10 cellular contexts compared by ENCODE assay signal in the genomic region with DNA sequence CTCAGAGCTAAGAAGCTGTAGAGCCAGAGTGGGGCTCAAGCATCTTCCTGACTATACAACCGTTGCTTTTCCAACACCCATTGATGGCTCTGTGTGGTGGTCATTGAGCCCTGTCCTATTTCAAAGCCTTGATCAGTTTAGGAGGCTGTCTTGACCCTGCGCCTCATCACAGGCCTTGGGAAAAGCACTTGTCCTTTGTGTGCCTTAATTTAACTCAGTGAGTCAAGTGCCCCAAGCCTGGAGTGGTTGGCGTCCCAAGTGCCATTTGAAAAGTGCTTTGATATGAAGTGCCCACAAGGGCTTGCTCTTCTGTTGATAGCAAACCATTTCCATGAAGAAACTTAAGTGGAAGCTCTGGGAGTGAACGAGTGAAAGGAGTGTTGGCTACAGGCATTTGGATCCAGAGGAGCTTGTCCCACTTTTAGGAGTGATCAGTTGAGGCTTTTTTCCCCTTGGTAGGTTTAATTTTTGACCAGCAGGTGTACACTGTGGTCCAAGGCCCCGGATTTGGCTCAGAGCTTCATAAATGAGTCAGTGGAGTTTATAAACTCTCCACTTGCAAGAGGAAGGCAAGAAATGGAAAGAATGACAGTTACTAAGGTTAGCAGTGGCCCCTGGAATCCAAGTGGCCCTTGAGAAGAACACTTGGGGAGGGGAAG. TPM values are rescaled to one million over a fixed set of nuclear protein-coding genes. Genes with fewer than 3 reads are reported as not detected.
DNase-seq lines count a peak whose midpoint lies in the region; ATAC-seq and TF ChIP-seq lines count a peak whose summit lies in the region.
"Had no signal": no experiment of that assay in that cellular context is flagged by ENCODE, and none has a peak within 500 bp of the region (broad histone marks: within the 10 kb centered on the region; RNA-seq: fewer than 3 reads in every experiment).

No MANE protein-coding gene starts in this region.

- H3K27me3 Mint-ChIP-seq in stimulated activated naive B cell treated with anti-CD40 and anti-IgM and Interleukin-4, amounts not matched to agents 10 μg/mL and 1 μg/mL and 100 μg/mL, for 72 hours, result no peaks in the 10 kb centered on the region

- no peak for TF ChIP-seq EP300 in SK-N-SH (IDR thresholded peaks at IDR 0.05; ENCODE audit: borderline replicate concordance in 1 of 2, low read depth in 1 of 2, low read length in 1 of 2)

- TF ChIP-seq CTCF in SK-N-SH (IDR thresholded peaks at IDR 0.05) (no peak; the same call in 1 of the 2 replicates), PC-3 (conservative IDR thresholded peaks at IDR 0.05; ENCODE audit: low read depth, low read length) (peak; percentile 26; the same call in 1 of the 2 replicates), heart right ventricle (IDR thresholded peaks at IDR 0.05) (peak in 3 of 9 donors; percentile 8 to 22 (median 9)), mucosa of descending colon (IDR thresholded peaks at IDR 0.05) (no peak)

- H3K36me3 ChIP-seq in SK-N-SH (replicated peaks in 1 of 2; ENCODE audit: control insufficient read depth in 1 of 2, insufficient read depth in 2 of 2, low read length in 1 of 2) (peaks cover 9 to 15% of the 10 kb centered on the region in 2 experiments), PC-3 (ENCODE audit: low read depth, low read length) (0 out of 2 replicates have a peak, but pooled peaks cover under 1% of the 10 kb centered on the region), heart right ventricle (peaks cover 0 to 17% (median 0%) of the 10 kb centered on the region in 9 donors), mucosa of descending colon (ENCODE audit: low read depth) (peaks cover 2% of the 10 kb centered on the region)

- H3K9me3 ChIP-seq in SK-N-SH (no peaks in the 10 kb centered on the region), PC-3 (ENCODE audit: low read length) (no peaks in the 10 kb centered on the region), heart right ventricle (no peaks in the 10 kb centered on the region), mucosa of descending colon (no peaks in the 10 kb centered on the region)

- H3K4me3 Mint-ChIP-seq in stimulated activated naive B cell treated with anti-CD40 and anti-IgM and Interleukin-4, amounts not matched to agents 10 μg/mL and 1 μg/mL and 100 μg/mL, for 72 hours, result no peak overlapping the region

- intact Hi-C loops in PC-3 (cut with micrococcal nuclease) (no loop called here), heart right ventricle (cut with DNase I) (loop anchor here in 5 of 10 donors (5.0 to 10.0 kb wide), 4 partner anchors 34 to 159 kb away; a partner anchor contains a TSS), mucosa of descending colon (cut with DNase I, micrococcal nuclease) (no loop called here)

- H3K9me3 Mint-ChIP-seq in stimulated activated naive B cell treated with anti-CD40 and anti-IgM and Interleukin-4, amounts not matched to agents 10 μg/mL and 1 μg/mL and 100 μg/mL, for 72 hours, result no peaks in the 10 kb centered on the region

- H3K4me3 ChIP-seq in SK-N-SH (ENCODE audit: low read depth in 2 of 2, low read length in 1 of 2) (no peak overlapping the region), PC-3 (ENCODE audit: low read length) (no peak overlapping the region), heart right ventricle (no peak overlapping the region), mucosa of descending colon (no peak overlapping the region)

- H3F3A ChIP-seq in SK-N-SH (replicated peaks; ENCODE audit: insufficient read depth) (peaks cover 18% of the 10 kb centered on the region), PC-3 (ENCODE audit: low read length, unreplicated experiment) (no peaks in the 10 kb centered on the region)

- CTCF ChIA-PET in SK-N-SH (lab: Yijun Ruan, JAX) (interaction anchor here (0.9 to 4.3 kb wide), 3 partner anchors 13 to 276 kb away, joined by 3 to 21 read pairs (median 3); no protein-coding TSS in a partner anchor), PC-3 (lab: Charles Lee) (interaction anchor here (0.9 kb wide), 1 partner anchor 158 kb away, joined by 4 read pairs; no protein-coding TSS in a partner anchor)

- H3K4me1 ChIP-seq in SK-N-SH (ENCODE audit: control insufficient read depth in 1 of 2, insufficient read depth in 2 of 2, low read depth in 1 of 2, low read length in 1 of 2) (peaks cover 0 to 24% of the 10 kb centered on the region in 2 experiments; a peak in 2 of 4 replicates), PC-3 (ENCODE audit: insufficient read depth, low read length) (no peaks in the 10 kb centered on the region; the same call in 1 of the 2 replicates), heart right ventricle (peaks cover 10 to 64% (median 38%) of the 10 kb centered on the region in 9 donors), mucosa of descending colon (ENCODE audit: low read depth) (no peaks in the 10 kb centered on the region)

- H3K79me2 ChIP-seq in SK-N-SH (ENCODE audit: insufficient read depth), result no peaks in the 10 kb centered on the region
- no peaks in the 10 kb centered on the region for H3K79me2 ChIP-seq in PC-3 (ENCODE audit: low read length)

- peaks cover 8 to 9% of the 10 kb centered on the region in 2 donors for H3K36me3 Mint-ChIP-seq in stimulated activated naive B cell treated with anti-CD40 and anti-IgM and Interleukin-4, amounts not matched to agents 10 μg/mL and 1 μg/mL and 100 μg/mL, for 72 hours

- H4K20me1 ChIP-seq in SK-N-SH (ENCODE audit: insufficient read depth) (no peaks in the 10 kb centered on the region), PC-3 (ENCODE audit: low read length) (no peaks in the 10 kb centered on the region)

- WGBS in SK-N-SH (ENCODE audit: low lambda C conversion rate), result 90% methylated on average over 3 of the region's 5 CpGs
- 47 to 59% methylated on average over 5 of the region's 5 CpGs for WGBS in heart right ventricle, 2 donors

- ATAC-seq in SK-N-SH treated with all-trans-retinoic acid at 6 μM for 48 hours (peak; percentile 12), PC-3 (peak; percentile 57), heart right ventricle (peak in 7 of 8 donors; percentile 18 to 89 (median 42)), mucosa of descending colon (no peak), GM19395 (IDR thresholded peaks at IDR 0.05; ENCODE audit: unreplicated experiment) (no peak)
- ATAC-seq in stimulated activated naive B cell treated with anti-CD40 and anti-IgM and Interleukin-4, amounts not matched to agents 10 μg/mL and 1 μg/mL and 100 μg/mL, for 72 hours (replicated peaks), result peak; percentile 59 to 61

- no peak overlapping the region for H2AFZ ChIP-seq in SK-N-SH (ENCODE audit: low read depth)
- H2AFZ ChIP-seq in PC-3 (ENCODE audit: low read length), result no peak overlapping the region

- H3K4me2 ChIP-seq in SK-N-SH (no peak overlapping the region), PC-3 (ENCODE audit: low read length) (no peak overlapping the region)

- BruUV-seq in PC-3 (replicated peaks; lab: Mats Ljungman, UMichigan), result no TSS peak

- H3K27me3 ChIP-seq in SK-N-SH (ENCODE audit: insufficient read depth) (no peaks in the 10 kb centered on the region), PC-3 (ENCODE audit: low read length) (no peaks in the 10 kb centered on the region), heart right ventricle (no peaks in the 10 kb centered on the region)

- no peak overlapping the region for H3K27ac ChIP-seq in SK-N-SH (ENCODE audit: low read depth in 2 of 2, low read length in 1 of 2)
- no peak overlapping the region for H3K27ac ChIP-seq in PC-3 (ENCODE audit: low read length)
- H3K27ac ChIP-seq in heart right ventricle, result peak overlapping the region in 8 of 10 donors; percentile 2 to 57 (median 21)

- no peak overlapping the region for H3K27ac Mint-ChIP-seq in stimulated activated naive B cell treated with anti-CD40 and anti-IgM and Interleukin-4, amounts not matched to agents 10 μg/mL and 1 μg/mL and 100 μg/mL, for 72 hours

- H3K9me2 ChIP-seq in SK-N-SH, result no peaks in the 10 kb centered on the region
- no peaks in the 10 kb centered on the region for H3K9me2 ChIP-seq in PC-3 (replicated peaks; ENCODE audit: low read length)

- peaks cover 14 to 18% of the 10 kb centered on the region in 2 donors for H3K4me1 Mint-ChIP-seq in stimulated activated naive B cell treated with anti-CD40 and anti-IgM and Interleukin-4, amounts not matched to agents 10 μg/mL and 1 μg/mL and 100 μg/mL, for 72 hours

- no peak for TF ChIP-seq RAD21 in SK-N-SH (IDR thresholded peaks at IDR 0.05; ENCODE audit: low read length)

- DNase-seq in SK-N-SH, result no peak
- DNase-seq in PC-3, result peak; percentile 36
- DNase-seq in heart right ventricle, result peak in 1 of 2 donors; percentile 29
- no peak for DNase-seq in stimulated activated naive B cell treated with anti-CD40 and anti-IgM and Interleukin-4, amounts not matched to agents 10 μg/mL and 1 μg/mL and 100 μg/mL, for 72 hours
- DNase-seq in mucosa of descending colon, result no peak
- no peak for DNase-seq in stimulated activated CD4-positive, alpha-beta T cell treated with anti-CD3 and anti-CD28 coated beads, Interleukin-2, amount 100 ng/mL, for 48 hours
- DNase-seq: NCI-H2171 treated with DMSO at 0.1 percent for 48 hours, SIG-M5 had no signal

- H3K9ac ChIP-seq in SK-N-SH (no peak overlapping the region), PC-3 (ENCODE audit: low read length) (no peak overlapping the region)

- POLR2A ChIA-PET in SK-N-SH (lab: Yijun Ruan, JAX) (no interaction called here), PC-3 (lab: Charles Lee; ENCODE audit: unreplicated experiment) (interaction anchor here (0.6 kb wide), 1 partner anchor 86 kb away, joined by 3 read pairs; no protein-coding TSS in a partner anchor)

TF ChIP-seq in SK-N-SH treated with all-trans-retinoic acid at 6 μM for 48 hours, 23 proteins besides CTCF, POLR2A, EP300 and RAD21 (continues in another document):
- TF ChIP-seq ZFP30 (CRISPR knock-in tag; IDR thresholded peaks at IDR 0.05) (no peak), ISL1 (CRISPR knock-in tag; IDR thresholded peaks at IDR 0.05) (no peak)

TF ChIP-seq in SK-N-SH, 30 proteins besides CTCF, POLR2A, EP300 and RAD21 (continues in another document):
- no peak for TF ChIP-seq RXRA (IDR thresholded peaks at IDR 0.05; ENCODE audit: borderline replicate concordance, low read depth)
- TF ChIP-seq CHD2 (IDR thresholded peaks at IDR 0.05; ENCODE audit: low read length, partially characterized antibody), result no peak
- TF ChIP-seq ELF1 (IDR thresholded peaks at IDR 0.05), result no peak
- TF ChIP-seq JUND (IDR thresholded peaks at IDR 0.05), result no peak
- TF ChIP-seq RFX5 (IDR thresholded peaks at IDR 0.05; ENCODE audit: low read length), result no peak
- TF ChIP-seq MEF2A (IDR thresholded peaks at IDR 0.05; ENCODE audit: borderline replicate concordance, low read depth), result no peak

RNA-seq across cellular contexts. Expression of a gene that starts 50.3 kb away (rescaled TPM):
- polyA plus RNA-seq in SK-N-SH (2012; rRNA removed) (53.0 and 72.7 TPM in 2 replicates), heart right ventricle (10 to 100 TPM; 34.1 to 48.6 TPM)
- polyA plus RNA-seq in SK-N-SH (2012; cell fraction: cytosol; rRNA removed), result 95.7 and 114 TPM in 2 replicates
- 11.7 and 27.7 TPM in 2 replicates for polyA plus RNA-seq in SK-N-SH (2012; cell fraction: nucleus; rRNA removed)
- total RNA-seq in PC-3 (2014; rRNA removed) (56.7 and 67.2 TPM in 2 replicates), heart right ventricle (100 to 1,000 TPM in 6 of 10 donors, 10 to 100 TPM in 4; 87.3 to 164 (median 114) TPM), mucosa of descending colon (100 to 1,000 TPM; 235 to 273 (median 268) TPM)

Comparison
In these comparisons a context has a peak if more than half of its experiments do, and no peak if none do; other contexts are left out.
1. ATAC-seq: peak in SK-N-SH treated with all-trans-retinoic acid at 6 μM for 48 hours (single experiment), PC-3 (single experiment), heart right ventricle (7 of 8) and stimulated activated naive B cell treated with anti-CD40 and anti-IgM and Interleukin-4, amounts not matched to agents 10 μg/mL and 1 μg/mL and 100 μg/mL, for 72 hours (2 of 2); none in mucosa of descending colon (single experiment) and GM19395 (single experiment).
2. H3K27ac ChIP-seq: peak in heart right ventricle (8 of 10); none in SK-N-SH (0 of 2) and PC-3 (single experiment).